In the genomic region with DNA sequence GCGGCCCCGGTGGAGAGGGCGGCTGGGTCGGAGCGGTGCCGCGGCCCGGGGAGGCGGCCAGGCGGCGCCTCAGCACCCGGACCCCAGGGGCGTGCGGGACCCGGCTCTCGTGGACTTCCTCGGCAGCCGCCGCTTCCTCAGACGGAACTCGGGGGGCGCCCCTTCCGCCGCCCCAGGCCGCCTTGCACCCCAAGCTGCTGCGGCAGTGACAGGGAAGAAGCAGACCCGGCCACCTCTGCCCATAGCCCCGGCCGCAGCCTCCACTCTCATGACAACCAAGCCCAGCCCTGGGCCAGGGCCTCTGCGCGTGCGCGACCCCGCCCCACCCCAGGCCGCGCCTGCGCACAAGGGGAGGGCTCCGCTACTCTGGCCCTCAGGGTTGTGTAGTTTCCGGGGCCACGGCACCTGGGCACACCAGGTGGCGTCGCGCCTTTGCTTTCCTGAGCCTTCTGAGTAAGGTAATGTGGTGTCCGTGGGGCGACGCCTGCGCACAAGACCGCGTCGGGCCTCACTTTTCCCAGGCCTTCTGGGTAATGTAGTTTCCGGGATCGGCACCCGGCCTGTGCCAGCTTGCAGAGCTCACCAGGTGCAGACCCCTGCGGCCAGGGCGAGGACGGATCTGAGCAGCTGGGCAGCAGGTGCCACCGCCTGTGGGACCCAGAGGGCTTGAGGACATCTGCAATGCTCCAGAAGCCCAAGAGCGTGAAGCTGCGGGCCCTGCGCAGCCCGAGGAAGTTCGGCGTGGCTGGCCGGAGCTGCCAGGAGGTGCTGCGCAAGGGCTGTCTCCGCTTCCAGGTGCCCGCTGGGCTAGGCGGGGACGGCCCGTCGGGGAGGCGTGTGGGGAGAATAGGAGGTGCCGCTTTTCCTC, we compare ENCODE assay signal across 8 cellular contexts. TPM values are rescaled to one million over a fixed set of nuclear protein-coding genes. Genes with fewer than 3 reads are reported as not detected.
DNase-seq lines count a peak whose midpoint lies in the region; ATAC-seq, FAIRE-seq and TF ChIP-seq lines count a peak whose summit lies in the region.

Gene CEP104, minus strand, starts transcription at position 289 of the 868 bp plus-strand sequence. CDS start 4,804 bp downstream, outside the sequence.
Gene DFFB, plus strand, starts transcription at position 554 of the 868 bp plus-strand sequence. Its CDS starts 128 bp downstream, at position 682.

- H3K23ac ChIP-seq in H1 (ENCODE audit: insufficient read length) (no peak within 1 kb of the TSS), mesenchymal stem cell (ENCODE audit: low read length in 2 of 2) (peak within 1 kb of the TSS in 1 of 2 experiments; percentile 34)

- H3K4me1 ChIP-seq in H1 (replicated peaks in 1 of 4; ENCODE audit: control insufficient read depth in 3 of 4, insufficient read depth in 4 of 4, low read length in 3 of 4) (peaks cover 0 to 14% (median 8%) of the 10 kb centered on the region in 4 experiments; a peak in 5 of 7 replicates), mesenchymal stem cell (ENCODE audit: control insufficient read depth, insufficient read depth, low read depth, low read length) (peaks cover 23% of the 10 kb centered on the region)

- FAIRE-seq in H1 (lab: Jason Lieb, UNC), result peak; percentile 80

- peaks cover 0 to 3% (median 0%) of the 10 kb centered on the region in 4 experiments; a peak in 2 of 7 replicates for H3K27me3 ChIP-seq in H1 (replicated peaks in 1 of 4; ENCODE audit: control insufficient read depth in 3 of 4, extremely low read depth in 1 of 4, insufficient read depth in 3 of 4, low read length in 3 of 4)
- no peaks in the 10 kb centered on the region for H3K27me3 ChIP-seq in mesenchymal stem cell (ENCODE audit: control insufficient read depth in 1 of 2, insufficient read depth in 1 of 2, low read length in 2 of 2)

- H3K36me3 ChIP-seq in H1 (ENCODE audit: control insufficient read depth in 2 of 4, insufficient read depth in 4 of 4, low read length in 3 of 4) (no peaks in the 10 kb centered on the region), mesenchymal stem cell (ENCODE audit: control insufficient read depth in 1 of 2, insufficient read depth in 2 of 2, low read depth in 1 of 2, low read length in 2 of 2) (peaks cover 0 to 5% of the 10 kb centered on the region in 2 experiments)

- no peak for TF ChIP-seq POLR2A in H1 (IDR thresholded peaks at IDR 0.05; ENCODE audit: control extremely low read depth in 1 of 2, low read depth in 2 of 2, low read length in 2 of 2)

- H2BK15ac ChIP-seq in H1 (ENCODE audit: low read length), result no peak within 1 kb of the TSS
- peak within 1 kb of the TSS; percentile 84 for H2BK15ac ChIP-seq in mesenchymal stem cell (ENCODE audit: low read depth, poor library complexity, severe bottlenecking)

- H3K79me1 ChIP-seq in H1 (ENCODE audit: low read depth, low read length) (peaks cover 6% of the 10 kb centered on the region; the same call in 1 of the 2 replicates), mesenchymal stem cell (replicated peaks; ENCODE audit: low read length, poor library complexity, severe bottlenecking) (peaks cover 34% of the 10 kb centered on the region)

- H3K4me3 ChIP-seq in H1 (ENCODE audit: extremely low read depth in 1 of 4, insufficient read depth in 2 of 4, low read depth in 3 of 4, low read length in 4 of 4) (peak within 1 kb of the TSS; percentile 63 to 88 (median 86)), mesenchymal stem cell (ENCODE audit: insufficient read depth in 1 of 2, low read depth in 1 of 2, low read length in 2 of 2) (peak within 1 kb of the TSS; percentile 87 to 96)

- peak; percentile 21 to 42 (median 29); a peak in 3 of 4 replicates for TF ChIP-seq CTCF in H1 (IDR thresholded peaks at IDR 0.05; ENCODE audit: control extremely low read depth in 1 of 3, insufficient read depth in 1 of 3, low read depth in 1 of 3, low read length in 3 of 3)

- H4K8ac ChIP-seq in H1 (ENCODE audit: extremely low read depth, insufficient read depth, low read length), result no peak within 1 kb of the TSS; the same call in 1 of the 2 replicates
- H4K8ac ChIP-seq in mesenchymal stem cell (ENCODE audit: low read length), result peak within 1 kb of the TSS; percentile 90

- H3K9ac ChIP-seq in H1 (replicated peaks in 1 of 4; ENCODE audit: extremely low read depth in 1 of 4, low read depth in 3 of 4, low read length in 3 of 4), result peak within 1 kb of the TSS in 3 of 4 experiments; percentile 17 to 56 (median 53); a peak in 2 of 7 replicates
- H3K9ac ChIP-seq in mesenchymal stem cell (ENCODE audit: low read length), result peak within 1 kb of the TSS; percentile 91

- TF ChIP-seq RAD21 in H1 (IDR thresholded peaks at IDR 0.05 in 1 of 2, conservative IDR thresholded peaks at IDR 0.05 in 1 of 2; ENCODE audit: low read depth in 2 of 2, low read length in 2 of 2), result peak; percentile 12 to 41; a peak in 3 of 4 replicates

- 1% methylated on average over 58 of the region's 73 CpGs; no CpG with 5 or more reads in 1 of the 2 experiments for WGBS in H1 (ENCODE audit: extremely low coverage in 1 of 2, insufficient coverage in 1 of 2, insufficient read length in 1 of 2, insufficient replicate concordance in 2 of 2, low coverage in 1 of 2, low lambda C conversion rate in 2 of 2, missing lambda C conversion rate in 1 of 2), 2 experiments
- under 1% methylated on average over 68 of the region's 73 CpGs for WGBS in mesenchymal stem cell

- ATAC-seq in GM19463 (IDR thresholded peaks at IDR 0.05; ENCODE audit: unreplicated experiment), result peak; percentile 97

- no peak within 1 kb of the TSS for H2AK5ac ChIP-seq in H1 (ENCODE audit: low read depth, low read length)
- no peak within 1 kb of the TSS for H2AK5ac ChIP-seq in mesenchymal stem cell (ENCODE audit: low read length, severe bottlenecking)

- peaks cover 2% of the 10 kb centered on the region in 2 experiments for H4K20me1 ChIP-seq in H1 (replicated peaks in 1 of 2; ENCODE audit: control insufficient read depth in 1 of 2, insufficient read depth in 2 of 2, low read length in 2 of 2)

- H4K91ac ChIP-seq in H1 (replicated peaks; ENCODE audit: insufficient read length, low read length) (peak within 1 kb of the TSS; percentile 60), mesenchymal stem cell (ENCODE audit: low read length) (peak within 1 kb of the TSS; percentile 78)

- H3K4me2 ChIP-seq in H1 (ENCODE audit: insufficient read depth in 1 of 2, low read depth in 2 of 2, low read length in 2 of 2), result peak within 1 kb of the TSS; percentile 70 to 79
- peak within 1 kb of the TSS; percentile 84 for H3K4me2 ChIP-seq in mesenchymal stem cell (ENCODE audit: low read length, poor library complexity, severe bottlenecking)

- CTCF ChIA-PET in H1 (lab: Charles Lee; ENCODE audit: partially characterized antibody), result interaction anchor here (0.7 to 2.1 kb wide), 13 partner anchors 9 to 103 kb away, joined by 3 to 7 read pairs (median 3); no protein-coding TSS in a partner anchor

- H3K23me2 ChIP-seq in H1 (ENCODE audit: low read depth, low read length), result peaks cover 9% of the 10 kb centered on the region; the same call in 1 of the 2 replicates

- H3K18ac ChIP-seq in H1 (ENCODE audit: extremely low read depth, low read length) (peak within 1 kb of the TSS; percentile 85), mesenchymal stem cell (ENCODE audit: low read depth in 1 of 2, low read length in 2 of 2) (peak within 1 kb of the TSS; percentile 79 to 95)

- no peak within 1 kb of the TSS for H2BK120ac ChIP-seq in H1 (replicated peaks; ENCODE audit: low read depth, low read length)
- peak within 1 kb of the TSS; percentile 19 for H2BK120ac ChIP-seq in mesenchymal stem cell (ENCODE audit: low read depth, low read length)

- peak within 1 kb of the TSS; percentile 81; the same call in 1 of the 2 replicates for H2AFZ ChIP-seq in H1 (ENCODE audit: low read length)
- peak within 1 kb of the TSS; percentile 87 for H2AFZ ChIP-seq in mesenchymal stem cell (ENCODE audit: low read depth, low read length)

- POLR2A ChIA-PET in H1 (lab: Charles Lee; ENCODE audit: partially characterized antibody), result interaction anchor here (1.0 to 2.4 kb wide), 5 partner anchors 43 to 63 kb away, joined by 3 to 16 read pairs (median 5); partner anchors contain the start of genes C1orf174 and LRRC47

- peaks cover 0 to 16% of the 10 kb centered on the region in 2 experiments; a peak in 2 of 4 replicates for H3K79me2 ChIP-seq in H1 (ENCODE audit: control insufficient read depth in 1 of 2, insufficient read depth in 2 of 2, low read length in 2 of 2)

- H3K14ac ChIP-seq in H1 (ENCODE audit: insufficient read length) (no peak within 1 kb of the TSS), mesenchymal stem cell (ENCODE audit: low read length in 2 of 2) (peak within 1 kb of the TSS in 1 of 2 experiments; percentile 95)

- no peak within 1 kb of the TSS for H2BK20ac ChIP-seq in H1 (ENCODE audit: low read length)

- no peak within 1 kb of the TSS for H2BK5ac ChIP-seq in H1 (ENCODE audit: low read depth, low read length)
- H2BK5ac ChIP-seq in mesenchymal stem cell (ENCODE audit: low read depth, low read length, poor library complexity, severe bottlenecking), result no peak within 1 kb of the TSS

- H3K9me3 ChIP-seq in H1 (ENCODE audit: insufficient read depth in 2 of 2, low read depth in 1 of 2, low read length in 1 of 2) (no peaks in the 10 kb centered on the region), mesenchymal stem cell (ENCODE audit: control insufficient read depth, low read length) (no peaks in the 10 kb centered on the region)

- H2BK12ac ChIP-seq in H1 (ENCODE audit: low read depth, low read length) (no peak within 1 kb of the TSS), mesenchymal stem cell (ENCODE audit: low read length in 2 of 2) (peak within 1 kb of the TSS in 1 of 2 experiments; percentile 21)

- H3K27ac ChIP-seq in H1 (ENCODE audit: low read depth, low read length), result no peak within 1 kb of the TSS
- H3K27ac ChIP-seq in mesenchymal stem cell (ENCODE audit: low read length, poor library complexity, severe bottlenecking), result no peak within 1 kb of the TSS

- H4K5ac ChIP-seq in H1 (ENCODE audit: insufficient read length, low read depth, low read length), result peak within 1 kb of the TSS; percentile 75

- no peak for TF ChIP-seq EP300 in H1 (IDR thresholded peaks at IDR 0.05; ENCODE audit: borderline replicate concordance in 1 of 2, low read depth in 2 of 2, low read length in 2 of 2)

- H3K4ac ChIP-seq in H1 (replicated peaks; ENCODE audit: insufficient read length, low read depth, low read length), result no peak within 1 kb of the TSS
- peak within 1 kb of the TSS; percentile 57 to 89 for H3K4ac ChIP-seq in mesenchymal stem cell (ENCODE audit: low read depth in 1 of 2, low read length in 2 of 2)

- H3K56ac ChIP-seq in H1 (replicated peaks; ENCODE audit: insufficient read length, low read depth, low read length), result peak within 1 kb of the TSS; percentile 10

- DNase-seq in CMK (ENCODE audit: low read depth) (peak; percentile 87), HPDE6-E6E7 (ENCODE audit: extremely low spot score) (peak; percentile 100), NOMO-1 (lab: John Stamatoyannopoulos, UW; ENCODE audit: unreplicated experiment in 2 of 2) (peak; percentile 78 to 86), H1 (ENCODE audit: low read depth in 1 of 2, low spot score in 2 of 2) (peak; percentile 94 to 98), mesenchymal stem cell (peak; percentile 83)
- DNase-seq in activated CD8-positive, alpha-beta memory T cell treated with anti-CD3 and anti-CD28 coated beads for 4 hours (ENCODE audit: low read depth in 2 of 2), result peak; percentile 91 to 95
- peak; percentile 94 for DNase-seq in stimulated activated CD8-positive, alpha-beta memory T cell treated with anti-CD3 and anti-CD28 coated beads, Interleukin-12 subunit alpha, Interleukin-12 subunit beta, amount 100 ng/mL, for 4 hours (ENCODE audit: low read depth)

RNA-seq across cellular contexts. Expression of gene CEP104, which starts in this region (rescaled TPM):
- 38.0 and 43.9 TPM in 2 replicates for total RNA-seq in H1 (2021; fragmentation: NEBNext Ultra II Directional; extraction: Animal tissue kit (Norgen Biotek cat#: 25700))
- 8.0 and 15.5 TPM in 2 replicates for polyA plus RNA-seq in H1 (2011; rRNA removed)
- 10.7 TPM for polyA plus RNA-seq in H1 (2011; cell fraction: cytosol; rRNA removed)
- 28.7 TPM for polyA plus RNA-seq in H1 (2011; cell fraction: nucleus; rRNA removed)
- 15.8 to 22.7 TPM (median 18.7 TPM) in 4 replicates for polyA plus RNA-seq in H1 (2012, experiment 1 of 2)
- polyA plus RNA-seq in H1 (2012, experiment 2 of 2), result 5.6 TPM
- polyA plus RNA-seq in H1 (2013, experiment 1 of 2), result 11.7 TPM
- polyA plus RNA-seq in H1 (2013, experiment 2 of 2), result 10.7 TPM
- 26.5 and 34.4 TPM in 2 replicates for polyA minus RNA-seq in H1 (2011; rRNA and poly(A)+ RNA removed)
- polyA minus RNA-seq in H1 (2011; cell fraction: cytosol; rRNA and poly(A)+ RNA removed), result 18.4 TPM
- 11.7 TPM for polyA minus RNA-seq in H1 (2011; cell fraction: nucleus; rRNA and poly(A)+ RNA removed)
- polyA plus RNA-seq in mesenchymal stem cell (2013, experiment 1 of 2), result 19.9 TPM
- 20.7 TPM for polyA plus RNA-seq in mesenchymal stem cell (2013, experiment 2 of 2)

RNA-seq across cellular contexts. Expression of gene DFFB, which starts in this region (rescaled TPM):
- 9.2 and 11.9 TPM in 2 replicates for total RNA-seq in H1 (2021; fragmentation: NEBNext Ultra II Directional; extraction: Animal tissue kit (Norgen Biotek cat#: 25700))
- 6.5 and 8.6 TPM in 2 replicates for polyA plus RNA-seq in H1 (2011; rRNA removed)
- polyA plus RNA-seq in H1 (2011; cell fraction: cytosol; rRNA removed), result 9.6 TPM
- 10.0 TPM for polyA plus RNA-seq in H1 (2011; cell fraction: nucleus; rRNA removed)
- 6.5 to 7.8 TPM (median 6.9 TPM) in 4 replicates for polyA plus RNA-seq in H1 (2012, experiment 1 of 2)
- 6.0 TPM for polyA plus RNA-seq in H1 (2012, experiment 2 of 2)
- polyA plus RNA-seq in H1 (2013, experiment 1 of 2), result 8.7 TPM
- polyA plus RNA-seq in H1 (2013, experiment 2 of 2), result 9.0 TPM
- polyA minus RNA-seq in H1 (2011; rRNA and poly(A)+ RNA removed), result 3.8 and 4.8 TPM in 2 replicates
- 4.9 TPM for polyA minus RNA-seq in H1 (2011; cell fraction: cytosol; rRNA and poly(A)+ RNA removed)
- polyA minus RNA-seq in H1 (2011; cell fraction: nucleus; rRNA and poly(A)+ RNA removed), result 2.1 TPM
- polyA plus RNA-seq in mesenchymal stem cell (2013, experiment 1 of 2), result 5.7 TPM
- 5.4 TPM for polyA plus RNA-seq in mesenchymal stem cell (2013, experiment 2 of 2)
